In genomic region chr12:64480148-64480547, GRCh38 we compare ENCODE assay signal across 16 cellular contexts. TPM values are rescaled to one million over a fixed set of nuclear protein-coding genes. Genes with fewer than 3 reads are reported as not detected.
DNase-seq lines count a peak whose midpoint lies in the region; TF ChIP-seq lines count a peak whose summit lies in the region.
"Had no signal": no experiment of that assay in that cellular context is flagged by ENCODE, and none has a peak within 500 bp of the region (broad histone marks: within the 10 kb centered on the region; RNA-seq: fewer than 3 reads in every experiment).

No MANE protein-coding gene starts in this region.

- H3K27ac Mint-ChIP-seq in nephron progenitor cell, result peak overlapping the region; percentile 72
- H3K27ac Mint-ChIP-seq: H9 had no signal

- TF ChIP-seq CTCF in choroid plexus epithelial cell (conservative IDR thresholded peaks at IDR 0.05; ENCODE audit: low read depth, low read length) (no peak), nephron progenitor cell (IDR thresholded peaks at IDR 0.05) (no peak)

- H3K4me1 Mint-ChIP-seq in nephron progenitor cell, result no peaks in the 10 kb centered on the region
- H3K4me1 Mint-ChIP-seq: H9 had no signal

- DNase-seq in EL (peak; percentile 72), HCEC 1CT (peak; percentile 78), choroid plexus epithelial cell (ENCODE audit: low read depth) (peak; percentile 20), nephron progenitor cell (no peak), HuH-7 (ENCODE audit: low spot score) (no peak), mesenteric fat pad (ENCODE audit: low spot score) (no peak), NCI-H1105 treated with DMSO at 0.1 percent for 48 hours (lab: John Stamatoyannopoulos, UW) (no peak)
- DNase-seq: CD4-positive, alpha-beta memory T cell; DMS79 treated with DMSO at 0.1 percent for 48 hours; GF-D8; H9; NCI-H1417; NCI-H1930; NCI-H446; NCI-H69; SHP77 had no signal

- H3K4me3 ChIP-seq in choroid plexus epithelial cell (ENCODE audit: low read depth, low read length), result no peak overlapping the region

- H3K4me3 Mint-ChIP-seq in nephron progenitor cell, result no peak overlapping the region
- H3K4me3 Mint-ChIP-seq: CD4-positive, alpha-beta memory T cell; H9 had no signal

- peaks cover 49% of the 10 kb centered on the region for H3K36me3 Mint-ChIP-seq in nephron progenitor cell (ENCODE audit: low read depth)

- H3K9me3 Mint-ChIP-seq in nephron progenitor cell, result peaks cover 27% of the 10 kb centered on the region

- no peaks in the 10 kb centered on the region for H3K27me3 Mint-ChIP-seq in nephron progenitor cell (ENCODE audit: low read depth, poor library complexity)
- H3K27me3 Mint-ChIP-seq: CD4-positive, alpha-beta memory T cell had no signal

RNA-seq across cellular contexts. Expression of gene TBK1, which starts 28.2 kb away (rescaled TPM):
- total RNA-seq in mesenteric fat pad, result 23.4 TPM

Comparison
In these comparisons a context has a peak if more than half of its experiments do, and no peak if none do; other contexts are left out.
1. DNase-seq: peak in EL (single experiment), HCEC 1CT (single experiment) and choroid plexus epithelial cell (single experiment); none in nephron progenitor cell (single experiment), HuH-7 (single experiment), mesenteric fat pad (single experiment) and NCI-H1105 treated with DMSO at 0.1 percent for 48 hours (single experiment).